14 cellular contexts compared by ENCODE assay signal in genomic region chr18:31275722-31276463, GRCh38. TPM values are rescaled to one million over a fixed set of nuclear protein-coding genes. Genes with fewer than 3 reads are reported as not detected.
DNase-seq lines count a peak whose midpoint lies in the region; ATAC-seq, FAIRE-seq and TF ChIP-seq lines count a peak whose summit lies in the region.
"Had no signal": no experiment of that assay in that cellular context is flagged by ENCODE, and none has a peak within 500 bp of the region (broad histone marks: within the 10 kb centered on the region; RNA-seq: fewer than 3 reads in every experiment).

No MANE protein-coding gene starts in this region.

- no peaks in the 10 kb centered on the region for H3K36me3 ChIP-seq in esophagus squamous epithelium
- H3K36me3 ChIP-seq in psoas muscle (ENCODE audit: insufficient read depth in 1 of 2, low read depth in 1 of 2) = no peaks in the 10 kb centered on the region
- no peaks in the 10 kb centered on the region for H3K36me3 ChIP-seq in kidney (ENCODE audit: control insufficient read depth in 1 of 2, insufficient read depth in 2 of 2, low read length in 2 of 2)

- ATAC-seq in HG03432 (IDR thresholded peaks at IDR 0.05; ENCODE audit: unreplicated experiment) (peak; percentile 46), GM18519 (IDR thresholded peaks at IDR 0.05; ENCODE audit: low FRiP score, unreplicated experiment) (no peak), psoas muscle (no peak)
- ATAC-seq: effector memory CD8-positive, alpha-beta T cell had no signal

- FAIRE-seq in kidney (lab: Jason Lieb, UNC) = no peak
- FAIRE-seq: GM19239 had no signal

- 22 to 32% methylated on average over 3 of the region's 3 CpGs for WGBS in esophagus squamous epithelium, 2 donors
- 57 to 64% (median 58%) methylated on average over 3 of the region's 3 CpGs for WGBS in psoas muscle, 3 donors

- TF ChIP-seq POLR2A in esophagus squamous epithelium (IDR thresholded peaks at IDR 0.05) = no peak

- H3K9me3 ChIP-seq in esophagus squamous epithelium = no peaks in the 10 kb centered on the region
- H3K9me3 ChIP-seq in psoas muscle = no peaks in the 10 kb centered on the region
- H3K9me3 ChIP-seq in kidney (ENCODE audit: control insufficient read depth in 1 of 2, low read length in 2 of 2) = no peaks in the 10 kb centered on the region

- intact Hi-C loops in esophagus squamous epithelium (cut with DNase I) (no loop called here), psoas muscle (cut with DNase I) (no loop called here), kidney (cut with DNase I) (no loop called here)

- POLR2A ChIA-PET in RWPE1 (lab: Yijun Ruan, JAX; ENCODE audit: low non-redundant PET) = no interaction called here

- H3K27me3 ChIP-seq in esophagus squamous epithelium (no peaks in the 10 kb centered on the region), psoas muscle (ENCODE audit: insufficient read depth in 3 of 3, low read length in 2 of 3) (no peaks in the 10 kb centered on the region)

- CTCF ChIA-PET in RWPE1 (lab: Yijun Ruan, JAX) = interaction anchor here (1.2 kb wide), 1 partner anchor 13 kb away, joined by 3 read pairs; no protein-coding TSS in a partner anchor

- H3K27ac ChIP-seq in RWPE1 (no peak overlapping the region), esophagus squamous epithelium (peak overlapping the region; percentile 45 to 86 (median 77)), psoas muscle (no peak overlapping the region), kidney (ENCODE audit: low read depth in 2 of 2, low read length in 2 of 2) (no peak overlapping the region)
- H3K27ac ChIP-seq: C4-2B had no signal

- TF ChIP-seq CTCF in RWPE1 (conservative IDR thresholded peaks at IDR 0.05; ENCODE audit: low read depth) = no peak
- TF ChIP-seq CTCF in esophagus squamous epithelium (IDR thresholded peaks at IDR 0.05) = no peak
- TF ChIP-seq CTCF in psoas muscle (IDR thresholded peaks at IDR 0.05) = no peak
- TF ChIP-seq CTCF in kidney (IDR thresholded peaks at IDR 0.05; ENCODE audit: borderline replicate concordance, extremely low read depth, insufficient read depth) = no peak

- no peak overlapping the region for H3K4me3 ChIP-seq in esophagus squamous epithelium
- H3K4me3 ChIP-seq in psoas muscle = no peak overlapping the region
- H3K4me3 ChIP-seq in kidney (ENCODE audit: low read length in 2 of 2) = no peak overlapping the region

- H3K4me1 ChIP-seq in esophagus squamous epithelium (peaks cover 0 to 47% (median 10%) of the 10 kb centered on the region in 3 donors), psoas muscle (no peaks in the 10 kb centered on the region), kidney (ENCODE audit: control insufficient read depth in 1 of 2, insufficient read depth in 1 of 2, low read depth in 1 of 2, low read length in 2 of 2) (peaks cover 0 to 2% of the 10 kb centered on the region in 2 donors)

- DNase-seq in RWPE1 (ENCODE audit: low spot score) = peak; percentile 35
- no peak for DNase-seq in esophagus squamous epithelium (lab: John Stamatoyannopoulos, UW)
- peak; percentile 61 for DNase-seq in renal cortical epithelial cell (ENCODE audit: low read depth)
- DNase-seq in psoas muscle = no peak
- DNase-seq in T-helper 9 cell = no peak
- DNase-seq in kidney = no peak
- DNase-seq: activated CD4-positive, alpha-beta memory T cell treated with anti-CD3 and anti-CD28 coated beads for 36 hours; activated naive CD4-positive, alpha-beta T cell treated with anti-CD3 and anti-CD28 coated beads, Interleukin-2, amount 50 U/mL, for 16 hours; effector memory CD8-positive, alpha-beta T cell; HCEC 1CT had no signal

- H3K9ac ChIP-seq in kidney (ENCODE audit: low read length in 2 of 2) = no peak overlapping the region

RNA-seq across cellular contexts. Expression of gene DSG1, which starts 42.1 kb away (rescaled TPM):
- total RNA-seq in esophagus squamous epithelium (10 to 100 TPM in 3 of 4 donors, 1 to 10 TPM in 1; 1.8 to 60.2 (median 19.4) TPM), renal cortical epithelial cell (not detected in 2 replicates), psoas muscle (not detected), kidney (not detected)
- polyA plus RNA-seq in psoas muscle (not detected), kidney (ENCODE audit: insufficient read depth, low read depth, low replicate concordance) (not detected)
- total RNA-seq: activated CD4-positive, alpha-beta memory T cell treated with anti-CD3 and anti-CD28 coated beads for 36 hours had no signal

Comparison
In these comparisons a context has a peak if more than half of its experiments do, and no peak if none do; other contexts are left out.
1. DNase-seq: peak in RWPE1 (single experiment) and renal cortical epithelial cell (single experiment); none in esophagus squamous epithelium (single experiment), psoas muscle (0 of 2), T-helper 9 cell (single experiment) and kidney (single experiment).
2. H3K27ac ChIP-seq: peak in esophagus squamous epithelium (4 of 4); none in RWPE1 (single experiment), psoas muscle (single experiment) and kidney (0 of 2).